ENCODE assay signal across 8 cellular contexts in genomic region chr10:26334932-26335573, GRCh38.
DNase-seq lines count a peak whose midpoint lies in the region; ATAC-seq and TF ChIP-seq lines count a peak whose summit lies in the region.

No MANE protein-coding gene starts in this region.

- peak; percentile 81 for ATAC-seq in GM19468 (IDR thresholded peaks at IDR 0.05; ENCODE audit: extremely low read depth, unreplicated experiment)

- H2AFZ ChIP-seq in OCI-LY1 (ENCODE audit: low read length) = peak overlapping the region; percentile 68

- DNase-seq in DMS 273 (lab: John Stamatoyannopoulos, UW; ENCODE audit: unreplicated experiment) (peak; percentile 75), HK-2 (ENCODE audit: unreplicated experiment) (peak; percentile 55), fibroblast of gingiva (ENCODE audit: low read depth) (peak; percentile 41), neural crest cell (ENCODE audit: low read depth, low spot score) (peak; percentile 40), suprapubic skin (ENCODE audit: low spot score in 2 of 2) (peak in 1 of 2 donors; percentile 64)
- peak; percentile 78 for DNase-seq in activated CD8-positive, alpha-beta memory T cell treated with anti-CD3 and anti-CD28 coated beads, Interleukin-2, amount 50 U/mL, for 48 hours

- H3K4me2 ChIP-seq in OCI-LY1 (ENCODE audit: low read length) = peak overlapping the region; percentile 79

- H3K36me3 Mint-ChIP-seq in neural crest cell (ENCODE audit: low read depth) = peaks cover 2% of the 10 kb centered on the region

- peak overlapping the region; percentile 60 for H3K9ac ChIP-seq in OCI-LY1 (ENCODE audit: low read length)

- H3K9me3 ChIP-seq in OCI-LY1 (ENCODE audit: low read length) (peaks cover 7% of the 10 kb centered on the region; the same call in 1 of the 2 replicates), suprapubic skin (peaks cover 5% of the 10 kb centered on the region)

- H3K9me3 Mint-ChIP-seq in neural crest cell = peaks cover 2% of the 10 kb centered on the region

- H3K4me1 ChIP-seq in OCI-LY1 (ENCODE audit: insufficient read depth, low read length, severe bottlenecking) = peaks cover 10% of the 10 kb centered on the region
- peaks cover 3% of the 10 kb centered on the region for H3K4me1 ChIP-seq in suprapubic skin

- no peaks in the 10 kb centered on the region for H3F3A ChIP-seq in OCI-LY1 (ENCODE audit: insufficient read depth, low read length)

- H3K36me3 ChIP-seq in OCI-LY1 (ENCODE audit: insufficient read depth, low read length) = no peaks in the 10 kb centered on the region
- no peaks in the 10 kb centered on the region for H3K36me3 ChIP-seq in suprapubic skin

- H3K27ac ChIP-seq in OCI-LY1 (ENCODE audit: low read depth, low read length, poor library complexity, severe bottlenecking) (peak overlapping the region; percentile 18), suprapubic skin (no peak overlapping the region)

- H4K20me1 ChIP-seq in OCI-LY1 (ENCODE audit: insufficient read depth, low read length) = no peaks in the 10 kb centered on the region

- TF ChIP-seq CTCF in OCI-LY1 (IDR thresholded peaks at IDR 0.05; ENCODE audit: low read length) (peak; percentile 95), neural crest cell (conservative IDR thresholded peaks at IDR 0.05) (peak; percentile 93), suprapubic skin (IDR thresholded peaks at IDR 0.05) (peak; percentile 37 to 42)

- H3K27ac Mint-ChIP-seq in neural crest cell (ENCODE audit: unreplicated experiment) = no peak overlapping the region

- TF ChIP-seq EP300 in suprapubic skin (IDR thresholded peaks at IDR 0.05) = no peak

- no peak for TF ChIP-seq POLR2A in suprapubic skin (IDR thresholded peaks at IDR 0.05)

- no peaks in the 10 kb centered on the region for H3K79me2 ChIP-seq in OCI-LY1 (ENCODE audit: insufficient read depth, low read length)

- peaks cover 7% of the 10 kb centered on the region for H3K4me1 Mint-ChIP-seq in neural crest cell

- H3K27me3 Mint-ChIP-seq in neural crest cell (ENCODE audit: low read depth) = no peaks in the 10 kb centered on the region

- H3K4me3 Mint-ChIP-seq in neural crest cell = no peak overlapping the region

- H3K9me2 ChIP-seq in OCI-LY1 (ENCODE audit: low read depth, low read length) = no peaks in the 10 kb centered on the region

- H3K27me3 ChIP-seq in OCI-LY1 (ENCODE audit: insufficient read depth, low read length) (no peaks in the 10 kb centered on the region), suprapubic skin (no peaks in the 10 kb centered on the region)

- H3K4me3 ChIP-seq in OCI-LY1 (ENCODE audit: low read depth, low read length, poor library complexity, severe bottlenecking) = peak overlapping the region; percentile 60
- H3K4me3 ChIP-seq in suprapubic skin = peak overlapping the region; percentile 21

- 10% methylated on average over 7 of the region's 7 CpGs for WGBS in suprapubic skin

Comparison
In these comparisons a context has a peak if more than half of its experiments do, and no peak if none do; other contexts are left out.
1. CTCF ChIP-seq: peak in every context shown above with its lines; median percentile 95 in OCI-LY1; 93 in neural crest cell; 40 in suprapubic skin.